Comparison of ENCODE assay signal across 11 cellular contexts in the genomic region with DNA sequence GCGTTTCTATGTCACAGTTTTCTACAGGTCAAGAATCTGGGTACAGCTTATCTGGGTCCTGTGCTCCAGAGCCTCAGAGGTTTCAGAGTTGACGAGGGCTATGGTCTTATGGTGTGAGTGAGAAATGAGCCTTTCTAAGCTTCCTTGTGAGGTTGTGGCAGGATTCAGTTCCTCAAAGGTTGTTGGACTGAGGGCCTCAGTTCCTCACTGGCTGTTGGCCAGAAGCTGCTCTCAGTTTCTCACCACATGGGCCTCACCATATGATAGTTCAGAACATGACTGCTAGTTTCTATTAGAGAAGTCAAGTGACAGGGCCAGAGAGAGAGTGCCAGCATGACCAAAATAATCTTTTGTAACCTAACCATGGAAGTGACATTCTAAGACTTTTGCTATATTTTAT.
DNase-seq lines count a peak whose midpoint lies in the region; ATAC-seq and TF ChIP-seq lines count a peak whose summit lies in the region.
"Had no signal": no experiment of that assay in that cellular context is flagged by ENCODE, and none has a peak within 500 bp of the region (broad histone marks: within the 10 kb centered on the region; RNA-seq: fewer than 3 reads in every experiment).

No MANE protein-coding gene starts in this region.

- peak; percentile 95 for DNase-seq in GM12864 (ENCODE audit: low read depth)
- DNase-seq in erythroblast (lab: John Stamatoyannopoulos, UW) = no peak
- DNase-seq in NCI-H82 (lab: John Stamatoyannopoulos, UW) = no peak
- no peak for DNase-seq in NCI-H1092 (lab: John Stamatoyannopoulos, UW)
- DNase-seq in immature natural killer cell = no peak
- DNase-seq: left lung, NCI-H1694 treated with DMSO at 0.1 percent for 48 hours, SK-N-SH had no signal

- TF ChIP-seq CTCF in GM12864 (IDR thresholded peaks at IDR 0.05; ENCODE audit: low read depth, low read length, missing control alignments) = no peak

- H3K27ac Mint-ChIP-seq in immature natural killer cell = no peak overlapping the region

- ATAC-seq in GM19397 (IDR thresholded peaks at IDR 0.05; ENCODE audit: unreplicated experiment) (peak; percentile 95), HG02884 (IDR thresholded peaks at IDR 0.05; ENCODE audit: unreplicated experiment) (peak; percentile 94), HG03575 (IDR thresholded peaks at IDR 0.05; ENCODE audit: extremely low read depth, insufficient number of reproducible peaks, low FRiP score, unreplicated experiment) (peak; percentile 83)
- ATAC-seq: left lung had no signal

- no peaks in the 10 kb centered on the region for H3K9me3 Mint-ChIP-seq in immature natural killer cell

- no peak overlapping the region for H3K4me3 Mint-ChIP-seq in immature natural killer cell

- TF ChIP-seq POLR2A in erythroblast (IDR thresholded peaks at IDR 0.05; ENCODE audit: low read length) = no peak

- H3K4me3 ChIP-seq in GM12864 (ENCODE audit: low read depth, low read length) = no peak overlapping the region
- H3K4me3 ChIP-seq: left lung had no signal

- H3K27me3 Mint-ChIP-seq in immature natural killer cell (ENCODE audit: low read depth in 3 of 3) = peaks cover 0 to 2% (median under 1%) of the 10 kb centered on the region in 3 donors

- no peaks in the 10 kb centered on the region for H3K4me1 Mint-ChIP-seq in immature natural killer cell

- H3K36me3 Mint-ChIP-seq in immature natural killer cell = no peaks in the 10 kb centered on the region
